In genomic region chr1:6423321-6423999, GRCh38 we compare ENCODE assay signal across 2 cellular contexts.
A peak's percentile ranks its signal among the peaks of the same experiment; 100 is the strongest.
TF ChIP-seq lines count a peak whose summit lies in the region.

No MANE protein-coding gene starts in this region.

TF ChIP-seq in IMR-90, 13 proteins besides CTCF, POLR2A, EP300 and RAD21:
- TF ChIP-seq CHD1 (IDR thresholded peaks at IDR 0.05; ENCODE audit: low read depth, low read length), result no peak
- TF ChIP-seq BHLHE40 (IDR thresholded peaks at IDR 0.05; ENCODE audit: low read depth, low read length), result no peak
- no peak for TF ChIP-seq MAFK (IDR thresholded peaks at IDR 0.05; ENCODE audit: low read depth, low read length)
- TF ChIP-seq RFX5 (IDR thresholded peaks at IDR 0.05; ENCODE audit: low read depth, low read length), result no peak
- no peak for TF ChIP-seq NFE2L2 (IDR thresholded peaks at IDR 0.05; ENCODE audit: low read depth, low read length)
- no peak for TF ChIP-seq USF2 (IDR thresholded peaks at IDR 0.05; ENCODE audit: low read depth, low read length)
- TF ChIP-seq SMC3 (IDR thresholded peaks at IDR 0.05; ENCODE audit: low read depth, low read length), result no peak
- TF ChIP-seq RCOR1 (IDR thresholded peaks at IDR 0.05; ENCODE audit: insufficient replicate concordance, low read length), result no peak
- no peak for TF ChIP-seq CEBPB (IDR thresholded peaks at IDR 0.05; ENCODE audit: low read depth, low read length)
- no peak for TF ChIP-seq MAZ (IDR thresholded peaks at IDR 0.05; ENCODE audit: borderline replicate concordance, low read depth, low read length)
- no peak for TF ChIP-seq MXI1 (IDR thresholded peaks at IDR 0.05; ENCODE audit: borderline replicate concordance, low read depth, low read length)
- TF ChIP-seq, protein P1, sequence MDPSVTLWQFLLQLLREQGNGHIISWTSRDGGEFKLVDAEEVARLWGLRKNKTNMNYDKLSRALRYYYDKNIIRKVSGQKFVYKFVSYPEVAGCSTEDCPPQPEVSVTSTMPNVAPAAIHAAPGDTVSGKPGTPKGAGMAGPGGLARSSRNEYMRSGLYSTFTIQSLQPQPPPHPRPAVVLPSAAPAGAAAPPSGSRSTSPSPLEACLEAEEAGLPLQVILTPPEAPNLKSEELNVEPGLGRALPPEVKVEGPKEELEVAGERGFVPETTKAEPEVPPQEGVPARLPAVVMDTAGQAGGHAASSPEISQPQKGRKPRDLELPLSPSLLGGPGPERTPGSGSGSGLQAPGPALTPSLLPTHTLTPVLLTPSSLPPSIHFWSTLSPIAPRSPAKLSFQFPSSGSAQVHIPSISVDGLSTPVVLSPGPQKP (IDR thresholded peaks at IDR 0.05; ENCODE audit: borderline replicate concordance, low read depth, low read length), result no peak
- TF ChIP-seq FOS (IDR thresholded peaks at IDR 0.05; ENCODE audit: low read depth, low read length), result no peak

TF ChIP-seq in SK-N-SH, 30 proteins besides CTCF, POLR2A, EP300 and RAD21:
- TF ChIP-seq MEF2A (IDR thresholded peaks at IDR 0.05; ENCODE audit: borderline replicate concordance, low read depth) (no peak), EZH2phosphoT487 (IDR thresholded peaks at IDR 0.05; ENCODE audit: borderline replicate concordance, low read depth) (no peak), NRF1 (IDR thresholded peaks at IDR 0.05; ENCODE audit: low read depth, low read length) (no peak), NFIC (IDR thresholded peaks at IDR 0.05; ENCODE audit: borderline replicate concordance) (peak; percentile 27; the same call in 1 of the 2 replicates), GATA2 (CRISPR knock-in tag; IDR thresholded peaks at IDR 0.05) (no peak), FOSL2 (IDR thresholded peaks at IDR 0.05; ENCODE audit: borderline replicate concordance, low read depth) (no peak), YY1 (IDR thresholded peaks at IDR 0.05; ENCODE audit: low read depth) (no peak), SMC3 (IDR thresholded peaks at IDR 0.05; ENCODE audit: low read depth, low read length) (peak; percentile 23; the same call in 1 of the 2 replicates)
TF ChIP-seq in SK-N-SH: peak in this region for 2.
